Comparison of ENCODE assay signal across 8 cellular contexts in the genomic region with DNA sequence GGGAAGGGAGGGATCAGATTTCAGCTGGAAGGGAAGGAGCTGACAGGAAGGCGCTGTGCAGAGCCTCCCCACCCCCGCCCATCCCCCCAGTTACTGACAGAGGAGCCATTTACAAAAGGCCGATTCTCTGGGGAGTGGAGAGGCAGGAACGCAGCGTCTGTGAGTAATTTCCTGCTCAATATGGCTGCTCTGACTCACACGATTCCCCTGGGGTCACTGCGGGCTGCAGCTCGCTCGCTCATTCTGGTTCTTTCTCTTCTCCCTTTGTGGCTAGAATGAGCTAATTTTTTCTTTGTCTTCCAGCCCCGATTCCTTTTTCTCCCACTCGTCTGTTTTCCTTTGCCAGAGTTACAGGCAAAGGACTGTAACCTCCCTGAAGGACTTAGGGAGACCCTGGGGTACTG. TPM values are rescaled to one million over a fixed set of nuclear protein-coding genes. Genes with fewer than 3 reads are reported as not detected.
A peak's percentile ranks its signal among the peaks of the same experiment; 100 is the strongest.
DNase-seq lines count a peak whose midpoint lies in the region; ATAC-seq lines count a peak whose summit lies in the region.

No MANE protein-coding gene starts in this region.

- peak overlapping the region; percentile 99 for H3K4me2 ChIP-seq in Karpas-422 (ENCODE audit: low read depth, low read length, poor library complexity, severe bottlenecking)

- H3K9me3 ChIP-seq in Karpas-422 (ENCODE audit: low read length) (no peaks in the 10 kb centered on the region), neuron (ENCODE audit: low read length) (no peaks in the 10 kb centered on the region), subcutaneous abdominal adipose tissue (ENCODE audit: control insufficient read depth in 5 of 5, low read length in 5 of 5) (no peaks in the 10 kb centered on the region)

- no peaks in the 10 kb centered on the region for H4K20me1 ChIP-seq in Karpas-422 (ENCODE audit: insufficient read depth, low read depth, low read length)

- peaks cover 7% of the 10 kb centered on the region; the same call in 1 of the 2 replicates for H3K36me3 ChIP-seq in Karpas-422 (ENCODE audit: insufficient read depth, low read length)
- H3K36me3 ChIP-seq in neuron (ENCODE audit: insufficient read depth, low read length): peaks cover 28% of the 10 kb centered on the region
- peaks cover 0 to 40% (median 20%) of the 10 kb centered on the region in 5 donors for H3K36me3 ChIP-seq in subcutaneous abdominal adipose tissue (ENCODE audit: control insufficient read depth in 5 of 5, insufficient read depth in 5 of 5, low read length in 5 of 5)

- peak overlapping the region; percentile 69 for H3K4me3 ChIP-seq in Karpas-422 (ENCODE audit: low read length)
- peak overlapping the region; percentile 45 for H3K4me3 ChIP-seq in neuron (ENCODE audit: low read length)
- peak overlapping the region; percentile 48 to 70 (median 63) for H3K4me3 ChIP-seq in subcutaneous abdominal adipose tissue (ENCODE audit: low read depth in 1 of 5, low read length in 5 of 5)

- H3K4me1 ChIP-seq in Karpas-422 (ENCODE audit: low read length): peaks cover 50% of the 10 kb centered on the region
- H3K4me1 ChIP-seq in neuron (ENCODE audit: insufficient read depth, low read length): peaks cover 71% of the 10 kb centered on the region
- H3K4me1 ChIP-seq in subcutaneous abdominal adipose tissue (ENCODE audit: control insufficient read depth in 5 of 5, insufficient read depth in 5 of 5, low read length in 5 of 5): peaks cover 26 to 68% (median 65%) of the 10 kb centered on the region in 5 donors

- ATAC-seq in GM21737 (IDR thresholded peaks at IDR 0.05; ENCODE audit: unreplicated experiment): peak; percentile 51

- no peaks in the 10 kb centered on the region; the same call in 1 of the 2 replicates for H3K79me2 ChIP-seq in Karpas-422 (ENCODE audit: low read length)

- DNase-seq in DMS 273 treated with DMSO at 0.1 percent for 48 hours (lab: John Stamatoyannopoulos, UW) (peak; percentile 96), Karpas-422 (peak; percentile 99), SIG-M5 (lab: John Stamatoyannopoulos, UW) (peak; percentile 72), foreskin melanocyte (peak; percentile 99)
- DNase-seq in activated gamma-delta T cell treated with anti-CD3 and anti-CD28 coated beads, Interleukin-2, amount 50 U/mL, for 16 hours (ENCODE audit: low read depth): peak; percentile 71

- peak overlapping the region; percentile 100 for H3K27ac ChIP-seq in Karpas-422 (ENCODE audit: low read length)
- peak overlapping the region; percentile 100 for H3K27ac ChIP-seq in subcutaneous abdominal adipose tissue (ENCODE audit: low read depth, low read length)

- H3K9me2 ChIP-seq in Karpas-422 (replicated peaks; ENCODE audit: insufficient read depth, low read length): no peaks in the 10 kb centered on the region

- H2AFZ ChIP-seq in Karpas-422 (ENCODE audit: low read length) (no peak overlapping the region; the same call in 1 of the 2 replicates), neuron (ENCODE audit: low read depth, low read length) (no peak overlapping the region)

- H3K9ac ChIP-seq in Karpas-422 (ENCODE audit: low read length) (peak overlapping the region; percentile 94), subcutaneous abdominal adipose tissue (ENCODE audit: low read length in 5 of 5) (peak overlapping the region; percentile 91 to 100 (median 96))

- H3K27me3 ChIP-seq in Karpas-422 (ENCODE audit: low read length) (no peaks in the 10 kb centered on the region), neuron (ENCODE audit: insufficient read depth, low read length) (no peaks in the 10 kb centered on the region), subcutaneous abdominal adipose tissue (ENCODE audit: control insufficient read depth in 5 of 5, insufficient read depth in 4 of 5, low read length in 5 of 5) (no peaks in the 10 kb centered on the region)

RNA-seq across cellular contexts. Expression of a gene that starts 28.8 kb away (rescaled TPM):
- total RNA-seq in Karpas-422 (2014; rRNA removed; shearing (Covaris generic); ENCODE audit: low replicate concordance): 62.7 and 98.6 TPM in 2 replicates

RNA-seq across cellular contexts. Expression of a gene that starts 29.4 kb away (rescaled TPM):
- not detected in 2 replicates for total RNA-seq in Karpas-422 (2014; rRNA removed; shearing (Covaris generic); ENCODE audit: low replicate concordance)

RNA-seq across cellular contexts. Expression of a gene that starts 38.1 kb away (rescaled TPM):
- 0.48 and 2.3 TPM in 2 replicates for total RNA-seq in Karpas-422 (2014; rRNA removed; shearing (Covaris generic); ENCODE audit: low replicate concordance)

RNA-seq across cellular contexts. Expression of a gene that starts 59.1 kb away (rescaled TPM):
- 6.7 and 9.1 TPM in 2 replicates for total RNA-seq in Karpas-422 (2014; rRNA removed; shearing (Covaris generic); ENCODE audit: low replicate concordance)

Comparison
In these comparisons a context has a peak if more than half of its experiments do, and no peak if none do; other contexts are left out.
1. Peak in every context shown above with its lines: DNase-seq, ATAC-seq, H3K4me3 ChIP-seq and H3K27ac ChIP-seq.